ENCODE assay signal across 27 cellular contexts in genomic region chr7:30805931-30806330, GRCh38. TPM values are rescaled to one million over a fixed set of nuclear protein-coding genes. Genes with fewer than 3 reads are reported as not detected.
"Had no signal": no experiment of that assay in that cellular context is flagged by ENCODE, and none has a peak within 500 bp of the region (broad histone marks: within the 10 kb centered on the region; RNA-seq: fewer than 3 reads in every experiment).

No MANE protein-coding gene starts in this region.

- H3K4me1 ChIP-seq: neural progenitor cell had no signal

- FAIRE-seq: bronchial epithelial cell, colon, kidney, urothelium cell line had no signal

- H3K9me3 ChIP-seq: gastroesophageal sphincter, right atrium auricular region had no signal

- ATAC-seq: activated CD8-positive, alpha-beta T cell treated with anti-CD3 and anti-CD28 coated beads for 36 hours; activated naive CD8-positive, alpha-beta T cell treated with anti-CD3 and anti-CD28 coated beads, Interleukin-2, amount 50 U/mL, for 24 hours; activated T-cell treated with anti-CD3 and anti-CD28 coated beads, Interleukin-2, amount 50 U/mL, for 4 hours; activated T-helper 17 cell treated with anti-CD3 and anti-CD28 coated beads, Interleukin-2, amount 50 U/mL, for 72 hours; left colon; natural killer cell had no signal

- H3K27me3 ChIP-seq: gastroesophageal sphincter, neural progenitor cell, right atrium auricular region had no signal

- DNase-seq: activated B cell treated with CpG ODN at 0.5 μM for 24 hours; activated CD4-positive, alpha-beta T cell treated with anti-CD3 and anti-CD28 coated beads, Interleukin-2, amount 50 U/mL, for 1 hour; activated CD8-positive, alpha-beta T cell treated with anti-CD3 and anti-CD28 coated beads for 36 hours; activated naive CD8-positive, alpha-beta T cell treated with anti-CD3 and anti-CD28 coated beads, Interleukin-2, amount 50 U/mL, for 24 hours; activated T-cell treated with anti-CD3 and anti-CD28 coated beads, Interleukin-2, amount 50 U/mL, for 4 hours; amygdala; dermis blood vessel endothelial cell; effector CD4-positive, alpha-beta T cell; hypothalamus; immature natural killer cell; kidney; left colon; natural killer cell; occipital lobe; stimulated activated naive CD4-positive, alpha-beta T cell treated with Interleukin-2 at 50 U/mL for 16 hours; T-helper 1 cell; trophoblast cell had no signal

- H3K36me3 ChIP-seq: gastroesophageal sphincter, neural progenitor cell, right atrium auricular region had no signal

- H3K27ac ChIP-seq: epithelial cell of prostate, neural progenitor cell, parathyroid adenoma, right atrium auricular region had no signal

- H3K4me3 ChIP-seq: gastroesophageal sphincter, neural progenitor cell, right atrium auricular region had no signal

RNA-seq across cellular contexts. Expression of gene INMT, which starts 54.0 kb away (rescaled TPM):
- total RNA-seq: activated CD8-positive, alpha-beta T cell treated with anti-CD3 and anti-CD28 coated beads for 36 hours; dermis blood vessel endothelial cell; pulmonary artery endothelial cell had no signal
- polyA plus RNA-seq: immature natural killer cell had no signal
